Comparison of ENCODE assay signal across 9 cellular contexts in genomic region chr12:89960011-89960507, GRCh38.
DNase-seq lines count a peak whose midpoint lies in the region; ATAC-seq and TF ChIP-seq lines count a peak whose summit lies in the region.
"Had no signal": no experiment of that assay in that cellular context is flagged by ENCODE, and none has a peak within 500 bp of the region (broad histone marks: within the 10 kb centered on the region; RNA-seq: fewer than 3 reads in every experiment).

No MANE protein-coding gene starts in this region.

- TF ChIP-seq CTCF in GM10248 (IDR thresholded peaks at IDR 0.05; ENCODE audit: control extremely low read depth, extremely low read depth, low read depth, missing control alignments) (no peak), fibroblast of mammary gland (conservative IDR thresholded peaks at IDR 0.05; ENCODE audit: control insufficient read depth, insufficient read depth, low read depth, low read length) (no peak), ascending aorta (IDR thresholded peaks at IDR 0.05) (no peak)

- no peaks in the 10 kb centered on the region for H3K4me1 ChIP-seq in ascending aorta

- ATAC-seq in GM19455 (IDR thresholded peaks at IDR 0.05; ENCODE audit: unreplicated experiment) = peak; percentile 88
- peak; percentile 96 for ATAC-seq in HG03378 (IDR thresholded peaks at IDR 0.05; ENCODE audit: unreplicated experiment)
- ATAC-seq: HCT116 had no signal

- no peaks in the 10 kb centered on the region for H3K27me3 ChIP-seq in ascending aorta

- no peak overlapping the region for H3K27ac ChIP-seq in ascending aorta

- H3K4me3 ChIP-seq in fibroblast of mammary gland (ENCODE audit: control insufficient read depth, low read depth, low read length) = no peak overlapping the region
- no peak overlapping the region for H3K4me3 ChIP-seq in ascending aorta

- no peaks in the 10 kb centered on the region for H3K36me3 ChIP-seq in ascending aorta

- intact Hi-C loops in ascending aorta (cut with DNase I) = no loop called here

- POLR2A ChIA-PET in GM10248 (lab: Yijun Ruan, JAX) = interaction anchor here (1.1 to 1.5 kb wide), 2 partner anchors 9 to 11 kb away, joined by 4 read pairs; no protein-coding TSS in a partner anchor

- CTCF ChIA-PET in GM10248 (lab: Yijun Ruan, JAX) = interaction anchor here (0.8 to 2.2 kb wide), 16 partner anchors 9 to 143 kb away, joined by 3 to 9 read pairs (median 4); no protein-coding TSS in a partner anchor

- DNase-seq in GM10248 (ENCODE audit: extremely low spot score) (peak; percentile 39), fibroblast of mammary gland (ENCODE audit: low read depth) (peak; percentile 58), ascending aorta (ENCODE audit: low spot score in 2 of 2) (no peak), foreskin melanocyte (no peak), NCI-H2081 (lab: John Stamatoyannopoulos, UW) (no peak)
- DNase-seq in stimulated activated CD4-positive, alpha-beta T cell treated with anti-CD3 and anti-CD28 coated beads, Interleukin-2, amount 100 ng/mL, for 48 hours = no peak

- H3K9me3 ChIP-seq in ascending aorta = no peaks in the 10 kb centered on the region

Comparison
In these comparisons a context has a peak if more than half of its experiments do, and no peak if none do; other contexts are left out.
1. DNase-seq: peak in GM10248 (single experiment) and fibroblast of mammary gland (single experiment); none in ascending aorta (0 of 2), foreskin melanocyte (single experiment), stimulated activated CD4-positive, alpha-beta T cell treated with anti-CD3 and anti-CD28 coated beads, Interleukin-2, amount 100 ng/mL, for 48 hours (0 of 2) and NCI-H2081 (0 of 2).